2 cellular contexts compared by ENCODE assay signal in genomic region chr10:68109312-68109711, GRCh38.
TF ChIP-seq lines count a peak whose summit lies in the region.

MYPN (plus strand) TSS chr10:68109488; CDS start chr10:68121439, 11,951 bp downstream.

TF ChIP-seq in SK-N-SH, 30 proteins besides CTCF, POLR2A, EP300 and RAD21 (continued from another document):
- no peak for TF ChIP-seq USF2 (IDR thresholded peaks at IDR 0.05; ENCODE audit: borderline replicate concordance, low read depth, low read length)
- no peak for TF ChIP-seq SMC3 (IDR thresholded peaks at IDR 0.05; ENCODE audit: low read depth, low read length)
- no peak for TF ChIP-seq MEF2A (IDR thresholded peaks at IDR 0.05; ENCODE audit: borderline replicate concordance, low read depth)
- no peak for TF ChIP-seq EZH2phosphoT487 (IDR thresholded peaks at IDR 0.05; ENCODE audit: borderline replicate concordance, low read depth)
- no peak for TF ChIP-seq NFIC (IDR thresholded peaks at IDR 0.05; ENCODE audit: borderline replicate concordance)
- TF ChIP-seq MXI1 (IDR thresholded peaks at IDR 0.05; ENCODE audit: low read depth, low read length) = no peak
- no peak for TF ChIP-seq GATA2 (CRISPR knock-in tag; IDR thresholded peaks at IDR 0.05)
- no peak for TF ChIP-seq FOSL2 (IDR thresholded peaks at IDR 0.05; ENCODE audit: borderline replicate concordance, low read depth)
- TF ChIP-seq USF1 (IDR thresholded peaks at IDR 0.05; ENCODE audit: borderline replicate concordance, low read depth) = no peak
- no peak for TF ChIP-seq ELF1 (IDR thresholded peaks at IDR 0.05)
- no peak for TF ChIP-seq FOXM1 (IDR thresholded peaks at IDR 0.05; ENCODE audit: low read depth)
- no peak for TF ChIP-seq RXRA (IDR thresholded peaks at IDR 0.05; ENCODE audit: borderline replicate concordance, low read depth)
- TF ChIP-seq ZBTB33 (IDR thresholded peaks at IDR 0.05; ENCODE audit: borderline replicate concordance, low read depth) = no peak
- no peak for TF ChIP-seq GABPA (IDR thresholded peaks at IDR 0.05; ENCODE audit: low read depth)

TF ChIP-seq in SK-N-SH treated with all-trans-retinoic acid at 6 μM for 48 hours, 23 proteins besides CTCF, POLR2A, EP300 and RAD21 (continued from another document):
- TF ChIP-seq RARB (CRISPR knock-in tag; IDR thresholded peaks at IDR 0.05) (no peak), ZNF8 (CRISPR knock-in tag; IDR thresholded peaks at IDR 0.05) (no peak), CREB5 (CRISPR knock-in tag; IDR thresholded peaks at IDR 0.05; ENCODE audit: low read depth) (no peak), TOX (CRISPR knock-in tag; IDR thresholded peaks at IDR 0.05; ENCODE audit: borderline replicate concordance) (no peak), PATZ1 (CRISPR knock-in tag; IDR thresholded peaks at IDR 0.05; ENCODE audit: borderline replicate concordance) (no peak), ZNF70 (CRISPR knock-in tag; IDR thresholded peaks at IDR 0.05) (no peak), ZNF565 (CRISPR knock-in tag; conservative IDR thresholded peaks at IDR 0.05; ENCODE audit: low read depth) (no peak), ESRRG (CRISPR knock-in tag; IDR thresholded peaks at IDR 0.05) (no peak), ZFP3 (CRISPR knock-in tag; IDR thresholded peaks at IDR 0.05) (no peak), ZFP30 (CRISPR knock-in tag; IDR thresholded peaks at IDR 0.05) (no peak), GLIS3 (CRISPR knock-in tag; IDR thresholded peaks at IDR 0.05) (no peak), CSDC2 (CRISPR knock-in tag; IDR thresholded peaks at IDR 0.05) (no peak), PPARA (CRISPR knock-in tag; IDR thresholded peaks at IDR 0.05; ENCODE audit: borderline replicate concordance) (no peak), BACH2 (CRISPR knock-in tag; IDR thresholded peaks at IDR 0.05; ENCODE audit: borderline replicate concordance) (no peak), TCF4 (CRISPR knock-in tag; IDR thresholded peaks at IDR 0.05; ENCODE audit: borderline replicate concordance) (no peak), ISL1 (CRISPR knock-in tag; IDR thresholded peaks at IDR 0.05) (no peak)
